8 cellular contexts compared by ENCODE assay signal in genomic region chrX:74537011-74537390, GRCh38.
DNase-seq lines count a peak whose midpoint lies in the region; ATAC-seq and TF ChIP-seq lines count a peak whose summit lies in the region.

No MANE protein-coding gene starts in this region.

- H3K27ac Mint-ChIP-seq in T-helper 17 cell: peak overlapping the region; percentile 85

- no peaks in the 10 kb centered on the region for H3K36me3 ChIP-seq in psoas muscle (ENCODE audit: insufficient read depth in 1 of 2, low read depth in 1 of 2)

- H3K27me3 ChIP-seq in psoas muscle (ENCODE audit: insufficient read depth in 3 of 3, low read length in 2 of 3): peaks cover 0 to 32% (median 0%) of the 10 kb centered on the region in 3 donors

- peak overlapping the region; percentile 92 for H3K27ac ChIP-seq in psoas muscle

- peak; percentile 4 for DNase-seq in GM04504 (ENCODE audit: low read depth)
- no peak for DNase-seq in T-helper 17 cell
- peak; percentile 26 for DNase-seq in fibroblast of the aortic adventitia (ENCODE audit: low read depth)
- peak in 1 of 2 donors; percentile 57 for DNase-seq in psoas muscle
- no peak for DNase-seq in NCI-H82 (lab: John Stamatoyannopoulos, UW)

- H3K9me3 ChIP-seq in T-helper 17 cell (ENCODE audit: control insufficient read depth, low read length, poor library complexity, severe bottlenecking) (no peaks in the 10 kb centered on the region), psoas muscle (no peaks in the 10 kb centered on the region)

- no peaks in the 10 kb centered on the region for H3K27me3 Mint-ChIP-seq in T-helper 17 cell

- ATAC-seq in T-helper 17 cell (no peak), psoas muscle (peak in 1 of 4 donors; percentile 5), GM18502 (IDR thresholded peaks at IDR 0.05; ENCODE audit: poor library complexity, unreplicated experiment) (no peak), HG02610 (IDR thresholded peaks at IDR 0.05; ENCODE audit: unreplicated experiment) (no peak), GM18520 (IDR thresholded peaks at IDR 0.05; ENCODE audit: unreplicated experiment) (no peak)

- intact Hi-C loops in psoas muscle (cut with DNase I): no loop called here

- H3K4me1 Mint-ChIP-seq in T-helper 17 cell: peaks cover 10% of the 10 kb centered on the region

- no peaks in the 10 kb centered on the region for H3K4me1 ChIP-seq in psoas muscle

- TF ChIP-seq CTCF in fibroblast of the aortic adventitia (IDR thresholded peaks at IDR 0.05; ENCODE audit: insufficient read depth, low read length): no peak
- no peak for TF ChIP-seq CTCF in psoas muscle (IDR thresholded peaks at IDR 0.05)

- H3K4me3 Mint-ChIP-seq in T-helper 17 cell: peak overlapping the region; percentile 87

- no peaks in the 10 kb centered on the region for H3K36me3 Mint-ChIP-seq in T-helper 17 cell (ENCODE audit: low read depth)

- H3K4me3 ChIP-seq in fibroblast of the aortic adventitia (ENCODE audit: low read depth, low read length) (peak overlapping the region; percentile 57), psoas muscle (peak overlapping the region; percentile 72)

- WGBS in psoas muscle, 3 donors: 35 to 50% (median 46%) methylated on average over 7 to 10 of the region's 10 CpGs

Comparison
In these comparisons a context has a peak if more than half of its experiments do, and no peak if none do; other contexts are left out.
1. DNase-seq: peak in GM04504 (single experiment) and fibroblast of the aortic adventitia (single experiment); none in T-helper 17 cell (0 of 3) and NCI-H82 (single experiment).